Comparison of ENCODE assay signal across 8 cellular contexts in genomic region chr14:63543826-63544320, GRCh38. TPM values are rescaled to one million over a fixed set of nuclear protein-coding genes. Genes with fewer than 3 reads are reported as not detected.
DNase-seq lines count a peak whose midpoint lies in the region; ATAC-seq, FAIRE-seq and TF ChIP-seq lines count a peak whose summit lies in the region.

No MANE protein-coding gene starts in this region.

- peak; percentile 7 to 9 for ATAC-seq in CD4-positive, CD25-positive, alpha-beta regulatory T cell (ENCODE audit: low read depth in 2 of 2)
- ATAC-seq in GM21360 (IDR thresholded peaks at IDR 0.05; ENCODE audit: unreplicated experiment): peak; percentile 24
- ATAC-seq in central memory CD8-positive, alpha-beta T cell (replicated peaks; ENCODE audit: extremely low read depth, poor library complexity, severe bottlenecking): peak; percentile 4
- no peak for ATAC-seq in HG03520 (IDR thresholded peaks at IDR 0.05; ENCODE audit: unreplicated experiment)
- ATAC-seq in GM18867 (IDR thresholded peaks at IDR 0.05; ENCODE audit: unreplicated experiment): no peak

- peak overlapping the region; percentile 94 to 99 (median 98) for H3K4me3 Mint-ChIP-seq in CD4-positive, CD25-positive, alpha-beta regulatory T cell
- H3K4me3 Mint-ChIP-seq in central memory CD8-positive, alpha-beta T cell: peak overlapping the region; percentile 93
- H3K4me3 Mint-ChIP-seq in mesothelial cell of epicardium: peak overlapping the region; percentile 97

- no peaks in the 10 kb centered on the region for H3K27me3 Mint-ChIP-seq in CD4-positive, CD25-positive, alpha-beta regulatory T cell
- H3K27me3 Mint-ChIP-seq in central memory CD8-positive, alpha-beta T cell: no peaks in the 10 kb centered on the region
- H3K27me3 Mint-ChIP-seq in mesothelial cell of epicardium (ENCODE audit: low read depth): no peaks in the 10 kb centered on the region

- TF ChIP-seq CTCF in mesothelial cell of epicardium (IDR thresholded peaks at IDR 0.05; ENCODE audit: unreplicated experiment) (no peak), D721Med (IDR thresholded peaks at IDR 0.05; ENCODE audit: insufficient read depth, missing control alignments) (no peak)

- peak overlapping the region; percentile 98 to 99 (median 98) for H3K27ac Mint-ChIP-seq in CD4-positive, CD25-positive, alpha-beta regulatory T cell
- peak overlapping the region; percentile 91 for H3K27ac Mint-ChIP-seq in central memory CD8-positive, alpha-beta T cell (ENCODE audit: low read depth)
- H3K27ac Mint-ChIP-seq in mesothelial cell of epicardium: peak overlapping the region; percentile 97

- H3K36me3 Mint-ChIP-seq in CD4-positive, CD25-positive, alpha-beta regulatory T cell: peaks cover 8% of the 10 kb centered on the region
- peaks cover 28% of the 10 kb centered on the region for H3K36me3 Mint-ChIP-seq in central memory CD8-positive, alpha-beta T cell (ENCODE audit: insufficient read depth)
- H3K36me3 Mint-ChIP-seq in mesothelial cell of epicardium: peaks cover 11% of the 10 kb centered on the region

- peak overlapping the region; percentile 86 for H3K4me3 ChIP-seq in CD4-positive, CD25-positive, alpha-beta regulatory T cell (ENCODE audit: low read depth, low read length)

- H3K9me3 Mint-ChIP-seq in CD4-positive, CD25-positive, alpha-beta regulatory T cell: no peaks in the 10 kb centered on the region
- no peaks in the 10 kb centered on the region for H3K9me3 Mint-ChIP-seq in central memory CD8-positive, alpha-beta T cell
- no peaks in the 10 kb centered on the region for H3K9me3 Mint-ChIP-seq in mesothelial cell of epicardium

- H3K36me3 ChIP-seq in CD4-positive, CD25-positive, alpha-beta regulatory T cell (ENCODE audit: control insufficient read depth, insufficient read depth, low read length): peaks cover 10% of the 10 kb centered on the region

- no peak for DNase-seq in CD4-positive, CD25-positive, alpha-beta regulatory T cell
- DNase-seq in NCI-H1092 treated with DMSO at 0.1 percent for 48 hours (lab: John Stamatoyannopoulos, UW) (peak; percentile 67), mesothelial cell of epicardium (ENCODE audit: low spot score in 2 of 2, unreplicated experiment in 2 of 2) (no peak), D721Med (ENCODE audit: insufficient read length, low spot score) (no peak)
- DNase-seq in central memory CD8-positive, alpha-beta T cell (ENCODE audit: low spot score in 2 of 2): no peak

- no peaks in the 10 kb centered on the region for H3K27me3 ChIP-seq in CD4-positive, CD25-positive, alpha-beta regulatory T cell (ENCODE audit: control insufficient read depth, insufficient read depth, low read length)

- H3K9me3 ChIP-seq in CD4-positive, CD25-positive, alpha-beta regulatory T cell (ENCODE audit: control insufficient read depth in 2 of 2, low read length in 2 of 2): no peaks in the 10 kb centered on the region

- H3K27ac ChIP-seq in CD4-positive, CD25-positive, alpha-beta regulatory T cell (ENCODE audit: insufficient read depth, low read length, poor library complexity, severe bottlenecking): peak overlapping the region; percentile 79

- H3K4me1 Mint-ChIP-seq in CD4-positive, CD25-positive, alpha-beta regulatory T cell: peaks cover 24 to 47% (median 38%) of the 10 kb centered on the region in 4 donors
- peaks cover 27% of the 10 kb centered on the region for H3K4me1 Mint-ChIP-seq in central memory CD8-positive, alpha-beta T cell
- peaks cover 33% of the 10 kb centered on the region for H3K4me1 Mint-ChIP-seq in mesothelial cell of epicardium

- peaks cover 28% of the 10 kb centered on the region for H3K4me1 ChIP-seq in CD4-positive, CD25-positive, alpha-beta regulatory T cell (ENCODE audit: control insufficient read depth, insufficient read depth, low read length, poor library complexity, severe bottlenecking)

- no peak for FAIRE-seq in D721Med (lab: Jason Lieb, UNC)

RNA-seq across cellular contexts. Expression of gene PPP2R5E, which starts 0.7 kb away (rescaled TPM):
- total RNA-seq in CD4-positive, CD25-positive, alpha-beta regulatory T cell: 50.3 TPM
- polyA plus RNA-seq in CD4-positive, CD25-positive, alpha-beta regulatory T cell: 10 to 100 TPM; 31.2 to 41.3 (median 33.3) TPM
- 57.1 to 58.5 TPM (median 58.2 TPM) in 3 replicates for total RNA-seq in mesothelial cell of epicardium

Comparison
In these comparisons a context has a peak if more than half of its experiments do, and no peak if none do; other contexts are left out.
1. ATAC-seq: peak in CD4-positive, CD25-positive, alpha-beta regulatory T cell (2 of 2), GM21360 (single experiment) and central memory CD8-positive, alpha-beta T cell (single experiment); none in HG03520 (single experiment) and GM18867 (single experiment).
2. Peak in every context shown above with its lines, with median percentiles within 50 percentile points of each other: H3K27ac Mint-ChIP-seq and H3K4me3 Mint-ChIP-seq.